ENCODE assay signal across 20 cellular contexts in genomic region chr14:20688167-20688839, GRCh38. TPM values are rescaled to one million over a fixed set of nuclear protein-coding genes. Genes with fewer than 3 reads are reported as not detected.
DNase-seq lines count a peak whose midpoint lies in the region; ATAC-seq, FAIRE-seq and TF ChIP-seq lines count a peak whose summit lies in the region.
"Had no signal": no experiment of that assay in that cellular context is flagged by ENCODE, and none has a peak within 500 bp of the region (broad histone marks: within the 10 kb centered on the region; RNA-seq: fewer than 3 reads in every experiment).

TSS of gene ANG (plus strand) at chr14:20688764. CDS start at chr14:20693565, 4,801 bp downstream.

- TF ChIP-seq EP300 in HepG2 (IDR thresholded peaks at IDR 0.05; ENCODE audit: low read depth in 2 of 2, low read length in 2 of 2) (peak in 1 of 2 experiments; percentile 36; a peak in 2 of 4 replicates), HepG2 (CRISPR knock-in tag; IDR thresholded peaks at IDR 0.05; ENCODE audit: borderline replicate concordance) (no peak)

- peak within 1 kb of the TSS in 1 of 4 donors; percentile 29 for H3K4me3 ChIP-seq in Peyer's patch
- peak within 1 kb of the TSS; percentile 83 to 89 (median 89) for H3K4me3 ChIP-seq in HepG2 (replicated peaks in 1 of 3; ENCODE audit: insufficient read depth in 1 of 3, low read depth in 2 of 3, low read length in 3 of 3)
- no peak within 1 kb of the TSS for H3K4me3 ChIP-seq in pancreas
- no peak within 1 kb of the TSS for H3K4me3 ChIP-seq in upper lobe of right lung
- H3K4me3 ChIP-seq: esophagus squamous epithelium, GM12878 had no signal

- H3K36me3 ChIP-seq in Peyer's patch (no peaks in the 10 kb centered on the region), HepG2 (replicated peaks in 1 of 2; ENCODE audit: control insufficient read depth in 1 of 2, insufficient read depth in 2 of 2, low read length in 2 of 2) (peaks cover 4 to 19% of the 10 kb centered on the region in 2 experiments), pancreas (no peaks in the 10 kb centered on the region), upper lobe of right lung (peaks cover under 1% of the 10 kb centered on the region)

- H3K27ac ChIP-seq in Peyer's patch = peak within 1 kb of the TSS in 3 of 4 donors; percentile 95 to 99 (median 99)
- peak within 1 kb of the TSS; percentile 97 for H3K27ac ChIP-seq in HepG2 (ENCODE audit: extremely low read length, insufficient read depth, low read length)
- H3K27ac ChIP-seq in pancreas = peak within 1 kb of the TSS in 3 of 4 donors; percentile 99
- no peak within 1 kb of the TSS for H3K27ac ChIP-seq in upper lobe of right lung
- H3K27ac ChIP-seq: esophagus squamous epithelium had no signal

- intact Hi-C loops in HepG2 (cut with micrococcal nuclease; ENCODE audit: unreplicated experiment) (loop anchor here (5.0 kb wide), 1 partner anchor 271 kb away; no protein-coding TSS in a partner anchor), pancreas (cut with DNase I) (loop anchor here in 1 of 3 donors (10.0 kb wide), 1 partner anchor 74 kb away; no protein-coding TSS in a partner anchor), upper lobe of right lung (cut with DNase I) (loop anchor here (10.0 kb wide), 1 partner anchor 74 kb away; no protein-coding TSS in a partner anchor)

- POLR2A ChIA-PET in HepG2 (lab: Yijun Ruan, JAX) = interaction anchor here (0.6 to 8.9 kb wide), 24 partner anchors 7 to 415 kb away, joined by 3 to 105 read pairs (median 6); partner anchors contain the start of genes APEX1, OSGEP, PARP2 and PIP4P1

- H3K9me3 ChIP-seq in Peyer's patch (no peaks in the 10 kb centered on the region), HepG2 (ENCODE audit: low read length) (no peaks in the 10 kb centered on the region), pancreas (no peaks in the 10 kb centered on the region), upper lobe of right lung (no peaks in the 10 kb centered on the region)
- H3K9me3 ChIP-seq: esophagus squamous epithelium, SK-N-SH had no signal

- peaks cover 76% of the 10 kb centered on the region for H3K79me2 ChIP-seq in HepG2 (ENCODE audit: insufficient read depth, low read length)

- H4K20me1 ChIP-seq in HepG2 (ENCODE audit: insufficient read depth, low read length) = peaks cover 36% of the 10 kb centered on the region

- ATAC-seq in HepG2 = no peak
- ATAC-seq in pancreas = no peak
- no peak for ATAC-seq in upper lobe of right lung
- no peak for ATAC-seq in HG02981 (IDR thresholded peaks at IDR 0.05; ENCODE audit: unreplicated experiment)
- ATAC-seq: activated CD4-positive, CD25-positive, alpha-beta regulatory T cell treated with anti-CD3 and anti-CD28 coated beads, Interleukin-2, amount 50 U/mL, for 24 hours; activated T-helper 17 cell treated with anti-CD3 and anti-CD28 coated beads, Interleukin-2, amount 50 U/mL, for 72 hours; GM12878; stimulated activated naive CD8-positive, alpha-beta T cell treated with anti-CD3 and anti-CD28 coated beads, Interleukin-15, amount 100 ng/mL, for 72 hours had no signal

- WGBS in HepG2 (ENCODE audit: low lambda C conversion rate) = 30% methylated on average over 7 of the region's 7 CpGs
- 32 to 42% methylated on average over 7 of the region's 7 CpGs for WGBS in pancreas, 2 donors

- no peak for TF ChIP-seq RAD21 in HepG2 (CRISPR knock-in tag; IDR thresholded peaks at IDR 0.05)

- no peaks in the 10 kb centered on the region for H3K27me3 ChIP-seq in Peyer's patch
- H3K27me3 ChIP-seq in HepG2 (ENCODE audit: control insufficient read depth in 1 of 2, insufficient read depth in 2 of 2, low read length in 2 of 2) = peaks cover 0 to 5% of the 10 kb centered on the region in 2 experiments; a peak in 1 of 5 replicates
- H3K27me3 ChIP-seq in pancreas = no peaks in the 10 kb centered on the region
- no peaks in the 10 kb centered on the region for H3K27me3 ChIP-seq in upper lobe of right lung
- H3K27me3 ChIP-seq: esophagus squamous epithelium had no signal

- peak; percentile 52 for FAIRE-seq in HepG2 (lab: Jason Lieb, UNC)
- no peak for FAIRE-seq in pancreas (lab: Jason Lieb, UNC)
- FAIRE-seq: GM12878 had no signal

- CTCF ChIA-PET in HepG2 (lab: Yijun Ruan, JAX; ENCODE audit: low intra/inter-chr PET ratio, low total read pairs) = interaction anchor here (0.9 to 1.2 kb wide), 2 partner anchors 23 to 25 kb away, joined by 4 to 5 read pairs; no protein-coding TSS in a partner anchor

- no TSS peak for BruUV-seq in HepG2 (replicated peaks; lab: Mats Ljungman, UMichigan)

- DNase-seq in Peyer's patch (no peak), HepG2 (ENCODE audit: low spot score) (peak; percentile 58), pancreas (no peak), upper lobe of right lung (no peak), NCI-H1105 treated with DMSO at 0.1 percent for 48 hours (lab: John Stamatoyannopoulos, UW) (no peak), SKM-1 treated with dmso at 0.1 percent for 144 hours (lab: John Stamatoyannopoulos, UW; ENCODE audit: unreplicated experiment) (no peak)
- no peak for DNase-seq in activated CD4-positive, alpha-beta T cell treated with anti-CD3 and anti-CD28 coated beads, Interleukin-2, amount 50 U/mL, for 48 hours
- DNase-seq: effector CD8-positive, alpha-beta T cell; esophagus squamous epithelium; GF-D8; NCI-H1417 treated with DMSO at 0.1 percent for 48 hours; NCI-H2171; SK-N-SH; stimulated activated CD4-positive, alpha-beta T cell treated with anti-CD3 and anti-CD28 coated beads, Interleukin-2, amount 100 ng/mL, for 24 hours; stimulated activated naive CD8-positive, alpha-beta T cell treated with anti-CD3 and anti-CD28 coated beads, Interleukin-15, amount 100 ng/mL, for 72 hours; T1000 had no signal

- no peak for TF ChIP-seq POLR2A in Peyer's patch (IDR thresholded peaks at IDR 0.05)
- 0 out of 4 replicates have a peak, but pooled peaks of 1 of the 2 experiments have one; percentile 46 for TF ChIP-seq POLR2A in HepG2 (IDR thresholded peaks at IDR 0.05; ENCODE audit: insufficient read depth in 1 of 2, low read depth in 2 of 2, low read length in 2 of 2)

- H3K9ac ChIP-seq in HepG2 (ENCODE audit: insufficient read depth, low read depth, low read length) = peak within 1 kb of the TSS; percentile 95
- H3K9ac ChIP-seq: SK-N-SH had no signal

- TF ChIP-seq CTCF in Peyer's patch (IDR thresholded peaks at IDR 0.05) (no peak), HepG2 (CRISPR knock-in tag; IDR thresholded peaks at IDR 0.05) (no peak), pancreas (IDR thresholded peaks at IDR 0.05) (no peak), upper lobe of right lung (IDR thresholded peaks at IDR 0.05) (no peak)

- no peak within 1 kb of the TSS for H2AFZ ChIP-seq in HepG2 (ENCODE audit: low read length)

- in situ Hi-C loops in HepG2 (cut with HindIII; ENCODE audit: extremely low pct_ligation_motif_present, low pct_unique_long_range_greater_than_20kb) = loop anchor here (10.0 kb wide), 1 partner anchor 364 kb away; no protein-coding TSS in a partner anchor

- H3K4me1 ChIP-seq in Peyer's patch (peaks cover 0 to 31% (median 1%) of the 10 kb centered on the region in 4 donors), HepG2 (ENCODE audit: insufficient read depth, low read length) (peaks cover 45% of the 10 kb centered on the region), pancreas (peaks cover 12 to 40% (median 31%) of the 10 kb centered on the region in 3 donors), upper lobe of right lung (peaks cover 13% of the 10 kb centered on the region)

- H3K4me2 ChIP-seq in HepG2 (ENCODE audit: low read depth, low read length) = peak within 1 kb of the TSS; percentile 96
- H3K4me2 ChIP-seq: SK-N-SH had no signal

TF ChIP-seq in HepG2, 621 proteins besides CTCF, POLR2A, EP300 and RAD21 (continues in another document):
- TF ChIP-seq PTBP1 (IDR thresholded peaks at IDR 0.05; ENCODE audit: low read depth, low read length, poor library complexity, severe bottlenecking) (no peak), ZNF331 (CRISPR knock-in tag; IDR thresholded peaks at IDR 0.05) (no peak), SMARCE1 (IDR thresholded peaks at IDR 0.05; ENCODE audit: borderline replicate concordance) (no peak), ZNF496 (CRISPR knock-in tag; IDR thresholded peaks at IDR 0.05; ENCODE audit: insufficient replicate concordance) (no peak), NAIF1 (CRISPR knock-in tag; IDR thresholded peaks at IDR 0.05; ENCODE audit: borderline replicate concordance) (0 out of 2 replicates have a peak, but pooled peaks have one; percentile 5), THAP7 (CRISPR knock-in tag; IDR thresholded peaks at IDR 0.05) (no peak)

RNA-seq across cellular contexts. Expression of gene ANG, which starts in this region (rescaled TPM):
- total RNA-seq in Peyer's patch (10 to 100 TPM; 19.6 to 22.3 (median 20.0) TPM), HepG2 (2016; rRNA removed; fragmentation: Illumina TruSeq; extraction: Trizol) (50.4 and 83.6 TPM in 2 replicates), pancreas (10 to 100 TPM in 5 of 6 donors, 1 to 10 TPM in 1; 9.8 to 16.0 (median 13.3) TPM), upper lobe of right lung (28.1 TPM)
- total RNA-seq in HepG2 (2016; cell fraction: cytosol; rRNA removed; fragmentation: Illumina TruSeq; extraction: Trizol; ENCODE audit: low read depth) = 23.2 and 27.0 TPM in 2 replicates
- total RNA-seq in HepG2 (2016; cell fraction: insoluble cytoplasmic fraction; rRNA removed; fragmentation: Illumina TruSeq; extraction: Trizol) = 48.4 and 82.5 TPM in 2 replicates
- 22.2 and 27.0 TPM in 2 replicates for total RNA-seq in HepG2 (2016; cell fraction: membrane; rRNA removed; fragmentation: Illumina TruSeq; extraction: Trizol)
- 69.5 and 76.6 TPM in 2 replicates for total RNA-seq in HepG2 (2016; cell fraction: nucleus; rRNA removed; fragmentation: Illumina TruSeq; extraction: Trizol)
- polyA plus RNA-seq in HepG2 (2011; rRNA removed) (401 and 507 TPM in 2 replicates), pancreas (10 to 100 TPM; 11.8 to 14.7 TPM)
- polyA plus RNA-seq in HepG2 (2011; cell fraction: cytosol; rRNA removed) = 420 and 539 TPM in 2 replicates
- 150 and 205 TPM in 2 replicates for polyA plus RNA-seq in HepG2 (2011; cell fraction: nucleus; rRNA removed)
- polyA plus RNA-seq in HepG2 (2012) = 329 and 401 TPM in 2 replicates
- 25.5 and 31.5 TPM in 2 replicates for polyA plus RNA-seq in HepG2 (2016; cell fraction: cytosol; fragmentation: Illumina TruSeq; extraction: Trizol; ENCODE audit: low read depth)
- 65.2 and 70.4 TPM in 2 replicates for polyA plus RNA-seq in HepG2 (2016; cell fraction: insoluble cytoplasmic fraction; fragmentation: Illumina TruSeq; extraction: Trizol; ENCODE audit: low read depth)
- polyA plus RNA-seq in HepG2 (2016; cell fraction: membrane; fragmentation: Illumina TruSeq; extraction: Trizol; ENCODE audit: low read depth) = 23.0 and 26.6 TPM in 2 replicates
- polyA plus RNA-seq in HepG2 (2016; cell fraction: nucleus; fragmentation: Illumina TruSeq; extraction: Trizol; ENCODE audit: insufficient read depth, low read depth) = 153 and 158 TPM in 2 replicates
- 12.3 and 417 TPM in 2 replicates for polyA minus RNA-seq in HepG2 (2011; rRNA and poly(A)+ RNA removed; ENCODE audit: low replicate concordance)
- polyA minus RNA-seq in HepG2 (2011; cell fraction: cytosol; rRNA and poly(A)+ RNA removed) = 112 and 146 TPM in 2 replicates
- polyA minus RNA-seq in HepG2 (2011; cell fraction: nucleus; rRNA and poly(A)+ RNA removed) = 99.3 and 162 TPM in 2 replicates

Comparison
In these comparisons a context has a peak if more than half of its experiments do, and no peak if none do; other contexts are left out.
1. H3K4me3 ChIP-seq: peak in HepG2 (3 of 3); none in pancreas (0 of 4) and upper lobe of right lung (single experiment).